10 cellular contexts compared by ENCODE assay signal in the genomic region with DNA sequence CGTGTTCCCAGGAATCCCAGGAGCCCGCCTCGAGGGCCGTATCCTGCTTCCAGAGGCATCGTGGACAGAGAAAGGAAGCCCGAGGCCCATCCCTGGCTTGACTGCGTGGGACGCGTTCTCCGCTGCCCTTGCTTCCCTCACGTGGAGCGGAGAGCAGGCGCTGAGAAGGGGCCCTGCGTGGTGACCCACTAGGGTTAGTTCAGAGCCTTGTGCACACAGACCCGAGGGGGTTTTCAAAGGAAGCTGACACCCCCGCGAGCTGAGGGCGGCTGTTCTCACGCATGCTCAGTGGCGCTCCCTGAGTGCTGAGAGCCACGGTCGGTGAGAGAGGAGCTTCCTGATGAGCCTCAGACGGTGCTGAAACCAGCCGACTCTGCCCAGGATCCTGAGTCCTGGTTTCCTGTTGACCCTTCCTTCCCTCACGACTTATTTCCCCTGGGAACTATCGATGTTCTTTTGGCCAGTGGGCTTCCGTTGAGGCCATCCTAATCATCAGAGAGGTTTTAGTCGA. TPM values are rescaled to one million over a fixed set of nuclear protein-coding genes. Genes with fewer than 3 reads are reported as not detected.
DNase-seq lines count a peak whose midpoint lies in the region; ATAC-seq and TF ChIP-seq lines count a peak whose summit lies in the region.
"Had no signal": no experiment of that assay in that cellular context is flagged by ENCODE, and none has a peak within 500 bp of the region (broad histone marks: within the 10 kb centered on the region; RNA-seq: fewer than 3 reads in every experiment).

No MANE protein-coding gene starts in this region.

- peak overlapping the region; percentile 67 for H3K27ac Mint-ChIP-seq in activated CD4-positive, alpha-beta memory T cell treated with anti-CD3 and anti-CD28 coated beads for 36 hours
- peak overlapping the region; percentile 99 for H3K27ac Mint-ChIP-seq in stimulated activated naive B cell treated with anti-CD40 and anti-IgM and Interleukin-4, amounts not matched to agents 10 μg/mL and 1 μg/mL and 100 μg/mL, for 72 hours

- intact Hi-C loops in activated CD4-positive, alpha-beta memory T cell treated with anti-CD3 and anti-CD28 coated beads for 36 hours (cut with micrococcal nuclease): loop anchor here (1.0 to 5.0 kb wide), 3 partner anchors 14 to 97 kb away; a partner anchor contains a TSS
- intact Hi-C loops in left lung (cut with DNase I): no loop called here

- H3K9me3 Mint-ChIP-seq in activated CD4-positive, alpha-beta memory T cell treated with anti-CD3 and anti-CD28 coated beads for 36 hours: no peaks in the 10 kb centered on the region
- H3K9me3 Mint-ChIP-seq in stimulated activated naive B cell treated with anti-CD40 and anti-IgM and Interleukin-4, amounts not matched to agents 10 μg/mL and 1 μg/mL and 100 μg/mL, for 72 hours: no peaks in the 10 kb centered on the region

- H3K4me3 Mint-ChIP-seq in activated CD4-positive, alpha-beta memory T cell treated with anti-CD3 and anti-CD28 coated beads for 36 hours: peak overlapping the region; percentile 55
- peak overlapping the region; percentile 78 to 83 for H3K4me3 Mint-ChIP-seq in stimulated activated naive B cell treated with anti-CD40 and anti-IgM and Interleukin-4, amounts not matched to agents 10 μg/mL and 1 μg/mL and 100 μg/mL, for 72 hours

- TF ChIP-seq POLR2A in GM19099 (IDR thresholded peaks at IDR 0.05; ENCODE audit: extremely low read depth, insufficient read length, low read depth): peak; percentile 78

- DNase-seq in activated CD4-positive, alpha-beta memory T cell treated with anti-CD3 and anti-CD28 coated beads for 36 hours: peak; percentile 82
- DNase-seq in left lung: peak in 1 of 2 donors; percentile 80
- DNase-seq in stimulated activated naive B cell treated with anti-CD40 and anti-IgM and Interleukin-4, amounts not matched to agents 10 μg/mL and 1 μg/mL and 100 μg/mL, for 72 hours: peak; percentile 86
- no peak for DNase-seq in HUDEP-2 (lab: John Stamatoyannopoulos, UW; ENCODE audit: unreplicated experiment in 76 of 76)
- DNase-seq in dedifferentiated amniotic fluid mesenchymal stem cell (ENCODE audit: extremely low spot score): no peak
- DNase-seq in midbrain (lab: John Stamatoyannopoulos, UW): no peak

- POLR2A ChIA-PET in activated CD4-positive, alpha-beta memory T cell treated with anti-CD3 and anti-CD28 coated beads for 36 hours (lab: Charles Lee): interaction anchor here (0.8 to 2.7 kb wide), 6 partner anchors 14 to 94 kb away, joined by 3 to 9 read pairs (median 4); no protein-coding TSS in a partner anchor

- peaks cover 0 to 55% of the 10 kb centered on the region in 2 donors for H3K4me1 ChIP-seq in left lung

- ATAC-seq in HG03103 (IDR thresholded peaks at IDR 0.05; ENCODE audit: low read depth, unreplicated experiment) (peak; percentile 33), left lung (peak; percentile 33)
- peak; percentile 38 to 48 for ATAC-seq in stimulated activated naive B cell treated with anti-CD40 and anti-IgM and Interleukin-4, amounts not matched to agents 10 μg/mL and 1 μg/mL and 100 μg/mL, for 72 hours (replicated peaks)
- ATAC-seq: left colon had no signal

- peak overlapping the region in 1 of 2 donors; percentile 91 for H3K27ac ChIP-seq in left lung

- peaks cover 0 to 6% of the 10 kb centered on the region in 2 donors for H3K27me3 ChIP-seq in left lung

- no peak for TF ChIP-seq CTCF in left lung (IDR thresholded peaks at IDR 0.05)

- CTCF ChIA-PET in activated CD4-positive, alpha-beta memory T cell treated with anti-CD3 and anti-CD28 coated beads for 36 hours (lab: Charles Lee): interaction anchor here (0.7 to 2.2 kb wide), 5 partner anchors 14 to 47 kb away, joined by 3 to 8 read pairs (median 5); no protein-coding TSS in a partner anchor

- H3K4me1 Mint-ChIP-seq in activated CD4-positive, alpha-beta memory T cell treated with anti-CD3 and anti-CD28 coated beads for 36 hours (ENCODE audit: low read depth): peaks cover 67% of the 10 kb centered on the region
- H3K4me1 Mint-ChIP-seq in stimulated activated naive B cell treated with anti-CD40 and anti-IgM and Interleukin-4, amounts not matched to agents 10 μg/mL and 1 μg/mL and 100 μg/mL, for 72 hours: peaks cover 76 to 92% of the 10 kb centered on the region in 2 donors

- H3K27me3 Mint-ChIP-seq in activated CD4-positive, alpha-beta memory T cell treated with anti-CD3 and anti-CD28 coated beads for 36 hours: no peaks in the 10 kb centered on the region
- no peaks in the 10 kb centered on the region for H3K27me3 Mint-ChIP-seq in stimulated activated naive B cell treated with anti-CD40 and anti-IgM and Interleukin-4, amounts not matched to agents 10 μg/mL and 1 μg/mL and 100 μg/mL, for 72 hours

- no peaks in the 10 kb centered on the region for H3K9me3 ChIP-seq in left lung

- no peaks in the 10 kb centered on the region for H3K36me3 Mint-ChIP-seq in activated CD4-positive, alpha-beta memory T cell treated with anti-CD3 and anti-CD28 coated beads for 36 hours
- peaks cover 0 to 18% of the 10 kb centered on the region in 2 donors for H3K36me3 Mint-ChIP-seq in stimulated activated naive B cell treated with anti-CD40 and anti-IgM and Interleukin-4, amounts not matched to agents 10 μg/mL and 1 μg/mL and 100 μg/mL, for 72 hours

- H3K36me3 ChIP-seq in left lung: no peaks in the 10 kb centered on the region

- no peak overlapping the region for H3K4me3 ChIP-seq in left lung

RNA-seq across cellular contexts. Expression of a gene that starts 28.9 kb away (rescaled TPM):
- 1 to 10 TPM; 5.1 to 7.4 TPM for total RNA-seq in activated CD4-positive, alpha-beta memory T cell treated with anti-CD3 and anti-CD28 coated beads for 36 hours
- under 1 TPM in 1 of 2 donors, not detected in 1; 0.71 TPM for total RNA-seq in left lung
- total RNA-seq: RPMI7951 had no signal

Comparison
In these comparisons a context has a peak if more than half of its experiments do, and no peak if none do; other contexts are left out.
1. DNase-seq: peak in activated CD4-positive, alpha-beta memory T cell treated with anti-CD3 and anti-CD28 coated beads for 36 hours (single experiment) and stimulated activated naive B cell treated with anti-CD40 and anti-IgM and Interleukin-4, amounts not matched to agents 10 μg/mL and 1 μg/mL and 100 μg/mL, for 72 hours (single experiment); none in HUDEP-2 (0 of 76), dedifferentiated amniotic fluid mesenchymal stem cell (single experiment) and midbrain (single experiment).
2. Peak in every context shown above with its lines, with median percentiles within 50 percentile points of each other: ATAC-seq.